ENCODE assay signal across 21 cellular contexts in the genomic region with DNA sequence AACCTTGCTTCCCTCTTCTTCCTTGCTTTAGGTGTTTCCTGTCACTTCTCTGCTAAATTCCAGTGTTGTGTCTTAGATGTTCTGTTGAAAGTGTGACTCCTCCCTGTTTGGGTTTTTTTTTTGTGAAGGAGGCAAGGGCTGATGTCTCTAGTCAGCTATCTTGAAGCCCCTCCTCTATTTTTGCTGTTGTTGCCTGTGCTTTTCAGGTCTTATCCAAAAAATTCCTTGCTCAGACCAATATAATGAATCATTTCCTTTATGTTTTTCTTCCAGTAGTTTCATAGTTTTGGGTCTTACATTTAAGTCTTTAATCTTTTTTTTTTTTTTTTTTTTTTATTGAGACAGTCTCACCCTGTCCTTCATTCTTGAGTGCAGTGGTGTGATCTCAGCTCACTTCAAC.
"Had no signal": no experiment of that assay in that cellular context is flagged by ENCODE, and none has a peak within 500 bp of the region (broad histone marks: within the 10 kb centered on the region; RNA-seq: fewer than 3 reads in every experiment).

No MANE protein-coding gene starts in this region.

- FAIRE-seq: frontal cortex, keratinocyte had no signal

- DNase-seq: activated CD4-positive, alpha-beta T cell treated with anti-CD3 and anti-CD28 coated beads, Interleukin-2, amount 10 ng/mL, durations not matched to agents 7 days and 5 days; activated CD8-positive, alpha-beta memory T cell treated with anti-CD3 and anti-CD28 coated beads, Interleukin-2, amount 50 U/mL, for 4 hours; activated effector memory CD4-positive, alpha-beta T cell treated with Interleukin-2 at 50 U/mL for 16 hours; activated naive CD4-positive, alpha-beta T cell treated with anti-CD3 and anti-CD28 coated beads, Interleukin-2, amount 50 U/mL, for 16 hours; activated T-cell treated with anti-CD3 and anti-CD28 coated beads, Interleukin-2, amount 50 U/mL, for 48 hours; adrenal gland; caudate nucleus; colonic mucosa; endodermal cell; nephron progenitor cell; occipital lobe; stimulated activated CD4-positive, alpha-beta T cell treated with anti-CD3 and anti-CD28 coated beads, Interleukin-2, amount 100 ng/mL, for 24 hours; stimulated activated naive CD8-positive, alpha-beta T cell treated with anti-CD3 and anti-CD28 coated beads, Interleukin-15, Interleukin-2, amounts not matched to agents 100 U/mL and 50 U/mL, for 24 hours; uterus had no signal

- ATAC-seq: activated CD4-positive, CD25-positive, alpha-beta regulatory T cell treated with anti-CD3 and anti-CD28 coated beads, Interleukin-2, amount 50 U/mL, for 24 hours; stimulated activated naive CD8-positive, alpha-beta T cell treated with anti-CD3 and anti-CD28 coated beads, Interleukin-15, Interleukin-2, amounts not matched to agents 100 U/mL and 50 U/mL, for 24 hours had no signal

- H3K9me3 ChIP-seq: colonic mucosa had no signal

- H3K4me3 Mint-ChIP-seq: activated CD4-positive, alpha-beta T cell treated with anti-CD3 and anti-CD28 coated beads, Interleukin-2, amount 10 ng/mL, durations not matched to agents 7 days and 5 days; endodermal cell; mesothelial cell of epicardium; nephron progenitor cell; T-helper 1 cell treated with Interleukin-12 subunit alpha and Interleukin-12 subunit beta and Interleukin-4 antibody, amounts not matched to agents 30 μg/mL and 1 μg/mL, for 36 hours had no signal

- H3K27me3 Mint-ChIP-seq: activated CD4-positive, alpha-beta T cell treated with anti-CD3 and anti-CD28 coated beads, Interleukin-2, amount 10 ng/mL, durations not matched to agents 7 days and 5 days had no signal

- H3K4me1 Mint-ChIP-seq: endodermal cell, mesothelial cell of epicardium, nephron progenitor cell had no signal

- H3K4me3 ChIP-seq: adrenal gland, colonic mucosa, lung, tibial nerve, uterus had no signal

- H3K36me3 ChIP-seq: adrenal gland, colonic mucosa, uterus had no signal

- H3K4me1 ChIP-seq: adrenal gland, colonic mucosa, tibial nerve, uterus had no signal

- H3K27ac ChIP-seq: adrenal gland, colonic mucosa, tibial nerve, uterus had no signal

- H3K27ac Mint-ChIP-seq: activated CD4-positive, alpha-beta T cell treated with anti-CD3 and anti-CD28 coated beads, Interleukin-2, amount 10 ng/mL, durations not matched to agents 7 days and 5 days; endodermal cell; mesothelial cell of epicardium; nephron progenitor cell; T-helper 1 cell treated with Interleukin-12 subunit alpha and Interleukin-12 subunit beta and Interleukin-4 antibody, amounts not matched to agents 30 μg/mL and 1 μg/mL, for 36 hours had no signal

- H3K27me3 ChIP-seq: adrenal gland, colonic mucosa, tibial nerve, uterus had no signal
